Comparison of ENCODE assay signal across 24 cellular contexts in genomic region chr2:226358688-226359087, GRCh38.
"Had no signal": no experiment of that assay in that cellular context is flagged by ENCODE, and none has a peak within 500 bp of the region (broad histone marks: within the 10 kb centered on the region; RNA-seq: fewer than 3 reads in every experiment).

No MANE protein-coding gene starts in this region.

- H3K9me2 ChIP-seq: SK-N-SH had no signal

- ATAC-seq: K562, Panc1, PC-3 had no signal

- H3K4me3 ChIP-seq: K562 had no signal

- H3K4me2 ChIP-seq: KMS-11, SK-N-SH had no signal

- DNase-seq: Kasumi-1, MM.1S, NCI-H1092 treated with DMSO at 0.1 percent for 48 hours, NCI-H1417, NCI-H1436 treated with DMSO at 0.1 percent for 48 hours, NCI-H1694, NCI-H2029, NCI-H2081 treated with DMSO at 0.1 percent for 48 hours, NCI-H2171, NCI-H226, NCI-H446, NCI-H510A, NCI-H524 treated with DMSO at 0.1 percent for 48 hours, NCI-H69, NCI-H774, PC-3, SHP77, SK-N-SH, SW 1271 had no signal

- H3K27ac ChIP-seq: HL-60, KMS-11, RWPE1 had no signal

- H3K9ac ChIP-seq: KMS-11, SK-N-SH had no signal

- H3K9me3 ChIP-seq: SK-N-SH had no signal
